1 cellular context compared by ENCODE assay signal in the genomic region with DNA sequence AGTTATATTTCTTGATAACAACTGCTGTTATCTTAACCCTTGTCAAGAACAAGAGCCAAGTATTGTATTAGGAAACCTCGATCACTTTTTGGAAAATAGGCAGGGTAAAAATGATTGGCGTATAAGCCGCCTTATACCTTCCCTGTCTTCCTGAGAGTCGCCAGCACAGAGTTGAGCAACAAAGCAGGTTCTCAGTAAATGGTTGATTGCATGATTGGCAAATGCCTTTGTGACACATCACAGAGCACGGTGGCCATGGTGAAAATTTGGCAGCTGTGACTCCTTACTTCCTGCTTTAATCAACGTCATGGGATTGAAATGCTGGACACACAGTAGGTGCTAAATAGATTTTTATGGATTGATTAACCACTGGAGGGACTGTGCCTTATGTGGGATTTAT.
TF ChIP-seq lines count a peak whose summit lies in the region.

No MANE protein-coding gene starts in this region.

TF ChIP-seq in SK-N-SH, 30 proteins besides CTCF, POLR2A, EP300 and RAD21 (continued from another document):
- TF ChIP-seq RXRA (IDR thresholded peaks at IDR 0.05; ENCODE audit: borderline replicate concordance, low read depth) (no peak), SIN3A (IDR thresholded peaks at IDR 0.05; ENCODE audit: borderline replicate concordance, low read depth, low read length) (no peak)
- TF ChIP-seq, protein P1, sequence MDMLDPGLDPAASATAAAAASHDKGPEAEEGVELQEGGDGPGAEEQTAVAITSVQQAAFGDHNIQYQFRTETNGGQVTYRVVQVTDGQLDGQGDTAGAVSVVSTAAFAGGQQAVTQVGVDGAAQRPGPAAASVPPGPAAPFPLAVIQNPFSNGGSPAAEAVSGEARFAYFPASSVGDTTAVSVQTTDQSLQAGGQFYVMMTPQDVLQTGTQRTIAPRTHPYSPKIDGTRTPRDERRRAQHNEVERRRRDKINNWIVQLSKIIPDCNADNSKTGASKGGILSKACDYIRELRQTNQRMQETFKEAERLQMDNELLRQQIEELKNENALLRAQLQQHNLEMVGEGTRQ (IDR thresholded peaks at IDR 0.05; ENCODE audit: borderline replicate concordance, low read depth, low read length): no peak
